Comparison of ENCODE assay signal across 29 cellular contexts in genomic region chr10:61857746-61858145, GRCh38.
"Had no signal": no experiment of that assay in that cellular context is flagged by ENCODE, and none has a peak within 500 bp of the region (broad histone marks: within the 10 kb centered on the region; RNA-seq: fewer than 3 reads in every experiment).

No MANE protein-coding gene starts in this region.

- H3K4me1 ChIP-seq: ascending aorta, breast epithelium, colonic mucosa, esophagus squamous epithelium, gastroesophageal sphincter, heart right ventricle had no signal

- H3K4me3 ChIP-seq: ascending aorta, breast epithelium, cardiac muscle cell, colonic mucosa, esophagus squamous epithelium, gastroesophageal sphincter, heart right ventricle had no signal

- H3K27me3 ChIP-seq: ascending aorta, breast epithelium, cardiac muscle cell, colonic mucosa, esophagus squamous epithelium, gastroesophageal sphincter, heart right ventricle had no signal

- ATAC-seq: activated CD4-positive, alpha-beta T cell treated with anti-CD3 and anti-CD28 coated beads for 36 hours; activated CD8-positive, alpha-beta T cell treated with anti-CD3 and anti-CD28 coated beads, Interleukin-2, amount 10 ng/mL, durations not matched to agents 7 days and 5 days; activated naive CD4-positive, alpha-beta T cell treated with anti-CD3 and anti-CD28 coated beads, Interleukin-2, amount 50 U/mL, for 72 hours; activated T-cell treated with anti-CD3 and anti-CD28 coated beads, Interleukin-2, amount 50 U/mL, for 72 hours; gastroesophageal sphincter; heart right ventricle; T-helper 17 cell had no signal

- H3K27ac ChIP-seq: ascending aorta, breast epithelium, cardiac muscle cell, colonic mucosa, epithelial cell of prostate, esophagus squamous epithelium, gastroesophageal sphincter, heart right ventricle had no signal

- H3K9me3 ChIP-seq: ascending aorta, breast epithelium, colonic mucosa, esophagus squamous epithelium, gastroesophageal sphincter, heart right ventricle had no signal

- H3K36me3 ChIP-seq: ascending aorta, breast epithelium, cardiac muscle cell, colonic mucosa, esophagus squamous epithelium, gastroesophageal sphincter, heart right ventricle had no signal

- DNase-seq: activated CD4-positive, alpha-beta memory T cell treated with anti-CD3 and anti-CD28 coated beads for 36 hours; activated CD4-positive, alpha-beta T cell treated with anti-CD3 and anti-CD28 coated beads for 36 hours; activated CD4-positive, alpha-beta T cell treated with anti-CD3 and anti-CD28 coated beads, Interleukin-2, amount 10 ng/mL, durations not matched to agents 24 days and 14 days; activated CD4-positive, CD25-positive, alpha-beta regulatory T cell; activated CD4-positive, CD25-positive, alpha-beta regulatory T cell treated with anti-CD3 and anti-CD28 coated beads, Interleukin-2, amount 50 U/mL, for 72 hours; activated CD8-positive, alpha-beta memory T cell treated with anti-CD3 and anti-CD28 coated beads, Interleukin-2, amount 50 U/mL, for 48 hours; activated CD8-positive, alpha-beta T cell treated with anti-CD3 and anti-CD28 coated beads, Interleukin-2, amount 10 ng/mL, durations not matched to agents 7 days and 5 days; activated gamma-delta T cell; activated naive CD4-positive, alpha-beta T cell; activated naive CD4-positive, alpha-beta T cell treated with anti-CD3 and anti-CD28 coated beads, Interleukin-2, amount 10 ng/mL, durations not matched to agents 7 days and 5 days; activated naive CD8-positive, alpha-beta T cell treated with anti-CD3 and anti-CD28 coated beads, Interleukin-2, amount 10 ng/mL, durations not matched to agents 7 days and 5 days; activated T-cell treated with anti-CD3 and anti-CD28 coated beads for 4 hours; activated T-cell treated with anti-CD3 and anti-CD28 coated beads, Interleukin-2, amount 50 U/mL, for 24 hours; activated T-cell treated with anti-CD3 and anti-CD28 coated beads, Interleukin-2, amount 50 U/mL, for 72 hours; central memory CD4-positive, alpha-beta T cell; cerebellar nuclear complex; colonic mucosa; effector CD8-positive, alpha-beta T cell; esophagus squamous epithelium; foreskin melanocyte; heart right ventricle; T-helper 17 cell; T1000 had no signal
